19 cellular contexts compared by ENCODE assay signal in genomic region chr12:129310346-129310745, GRCh38.
DNase-seq lines count a peak whose midpoint lies in the region; ATAC-seq and TF ChIP-seq lines count a peak whose summit lies in the region.
"Had no signal": no experiment of that assay in that cellular context is flagged by ENCODE, and none has a peak within 500 bp of the region (broad histone marks: within the 10 kb centered on the region; RNA-seq: fewer than 3 reads in every experiment).

No MANE protein-coding gene starts in this region.

- DNase-seq in HT1080 (ENCODE audit: low read depth): peak; percentile 43
- no peak for DNase-seq in NT2/D1 (ENCODE audit: low read depth, low spot score)
- DNase-seq in left lung: no peak
- no peak for DNase-seq in sciatic nerve (ENCODE audit: low spot score)
- no peak for DNase-seq in ecto neural progenitor cell (ENCODE audit: low spot score)
- no peak for DNase-seq in NCI-H1436 (lab: John Stamatoyannopoulos, UW)
- no peak for DNase-seq in HUDEP-2 (lab: John Stamatoyannopoulos, UW; ENCODE audit: unreplicated experiment in 76 of 76)
- DNase-seq in SW480 (ENCODE audit: low spot score): no peak
- DNase-seq: ACHN; BE2C; C1 segment of cervical spinal cord; Caco-2; CD4-positive, CD25-positive, alpha-beta regulatory T cell; GDM1; GM23248; HFFc6; IMR-90 had no signal

- H3K4me3 ChIP-seq in NT2/D1 (ENCODE audit: insufficient read length, low read depth) (no peak overlapping the region), left lung (no peak overlapping the region)
- H3K4me3 ChIP-seq: GM23248, K562 had no signal

- H3K4me1 ChIP-seq in NT2/D1 (ENCODE audit: insufficient read depth, insufficient read length) (no peaks in the 10 kb centered on the region), left lung (no peaks in the 10 kb centered on the region)
- H3K4me1 ChIP-seq: BE2C, Caco-2 had no signal

- ATAC-seq in left lung: peak; percentile 81
- ATAC-seq in sciatic nerve: peak; percentile 38
- ATAC-seq: HCT116, K562 had no signal

- H3K9me3 ChIP-seq in NT2/D1 (ENCODE audit: insufficient read depth, low read length): no peaks in the 10 kb centered on the region
- peaks cover 0 to 16% of the 10 kb centered on the region in 2 donors for H3K9me3 ChIP-seq in left lung
- H3K9me3 ChIP-seq: BE2C, Caco-2 had no signal

- H3K9ac ChIP-seq in NT2/D1 (ENCODE audit: insufficient read length, low read depth): peak overlapping the region; percentile 26
- H3K9ac ChIP-seq: GM23248 had no signal

- intact Hi-C loops in left lung (cut with DNase I): no loop called here
- intact Hi-C loops in sciatic nerve (cut with DNase I): no loop called here

- H3K27ac ChIP-seq in left lung: no peak overlapping the region
- H3K27ac ChIP-seq: GM23248 had no signal

- no peak for TF ChIP-seq CTCF in left lung (IDR thresholded peaks at IDR 0.05)

- H3K27me3 ChIP-seq in NT2/D1 (ENCODE audit: insufficient read depth, insufficient read length) (no peaks in the 10 kb centered on the region), left lung (no peaks in the 10 kb centered on the region)
- H3K27me3 ChIP-seq: BE2C had no signal

- no peaks in the 10 kb centered on the region for H3K36me3 ChIP-seq in NT2/D1 (ENCODE audit: insufficient read depth, insufficient read length, low read length)
- no peaks in the 10 kb centered on the region for H3K36me3 ChIP-seq in left lung
- H3K36me3 ChIP-seq: BE2C had no signal
